12 cellular contexts compared by ENCODE assay signal in the genomic region with DNA sequence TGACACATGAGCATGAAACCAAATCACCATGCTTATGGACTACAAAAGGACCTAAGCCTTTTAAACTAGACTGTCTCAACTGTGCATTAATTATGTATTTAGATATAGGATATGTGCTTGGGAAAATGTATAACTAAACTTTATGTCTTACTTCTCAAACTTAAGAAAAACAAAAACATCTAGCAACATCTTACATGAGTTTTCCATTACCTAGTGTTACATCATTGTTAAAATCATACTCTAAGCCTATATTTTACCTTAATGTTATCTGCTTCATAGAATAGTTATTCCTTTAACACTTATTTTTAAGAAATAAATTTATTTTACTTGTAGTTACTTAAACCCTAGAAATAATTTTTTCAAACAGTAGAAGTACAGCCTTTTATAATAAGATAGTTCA. TPM values are rescaled to one million over a fixed set of nuclear protein-coding genes. Genes with fewer than 3 reads are reported as not detected.
"Had no signal": no experiment of that assay in that cellular context is flagged by ENCODE, and none has a peak within 500 bp of the region (broad histone marks: within the 10 kb centered on the region; RNA-seq: fewer than 3 reads in every experiment).

No MANE protein-coding gene starts in this region.

- H3K9ac ChIP-seq: GM23248, KMS-11 had no signal

- H3K9me3 ChIP-seq: HAP-1 had no signal

- H3K4me2 ChIP-seq: KMS-11 had no signal

- H3K4me3 ChIP-seq: GM23248, HAP-1 had no signal

- H3K9me3 Mint-ChIP-seq: HFFc6 had no signal

- H3K36me3 ChIP-seq: HAP-1 had no signal

- H3K4me1 ChIP-seq: HAP-1 had no signal

- FAIRE-seq: HTR-8/SVneo had no signal

- H3K27ac ChIP-seq: GM23248, KMS-11 had no signal

- H3K27ac Mint-ChIP-seq: HFFc6 had no signal

- H3K4me3 Mint-ChIP-seq: HFFc6 had no signal

- ATAC-seq: HCT116 had no signal

- DNase-seq: GM23248, GOT3, H7, HFFc6, IMR-90, KBM-7 had no signal

RNA-seq across cellular contexts. Expression of gene NME5, which starts 24.0 kb away (rescaled TPM):
- total RNA-seq: GM23248, HT-29 had no signal
- polyA plus RNA-seq: GM23248 had no signal

RNA-seq across cellular contexts. Expression of gene WNT8A, which starts 31.4 kb away (rescaled TPM):
- total RNA-seq: GM23248, H4, HFFc6, HT-29, IMR-90 had no signal
- polyA plus RNA-seq: GM23248, IMR-90 had no signal
